Comparison of ENCODE assay signal across 10 cellular contexts in the genomic region with DNA sequence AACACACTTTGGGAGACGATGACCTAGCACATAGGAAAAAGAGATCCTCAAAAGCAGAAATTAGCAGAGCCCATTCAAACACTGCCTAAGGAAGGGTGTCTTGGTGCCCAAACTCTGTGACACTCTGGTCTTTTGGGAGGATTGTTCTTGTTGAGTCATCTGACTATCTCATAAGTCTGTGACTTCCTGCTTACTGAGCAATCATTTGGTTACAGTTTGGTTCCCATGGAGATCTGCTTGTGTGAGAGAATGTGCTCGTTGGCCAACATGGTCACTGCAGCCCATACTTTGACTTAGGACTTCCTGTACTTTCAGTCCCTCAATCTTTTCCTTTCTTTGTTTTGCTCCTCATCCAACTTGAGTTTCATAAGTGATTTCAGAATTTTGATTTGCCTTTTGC.
DNase-seq lines count a peak whose midpoint lies in the region; ATAC-seq, FAIRE-seq and TF ChIP-seq lines count a peak whose summit lies in the region.
"Had no signal": no experiment of that assay in that cellular context is flagged by ENCODE, and none has a peak within 500 bp of the region (broad histone marks: within the 10 kb centered on the region; RNA-seq: fewer than 3 reads in every experiment).

No MANE protein-coding gene starts in this region.

- CTCF ChIA-PET in HepG2 (lab: Yijun Ruan, JAX; ENCODE audit: low intra/inter-chr PET ratio, low total read pairs) (no interaction called here), OCI-LY7 (lab: Charles Lee; ENCODE audit: unreplicated experiment) (no interaction called here)

- TF ChIP-seq POLR2A in HepG2 (IDR thresholded peaks at IDR 0.05; ENCODE audit: insufficient read depth in 1 of 2, low read depth in 2 of 2, low read length in 2 of 2): no peak

- no peak overlapping the region for H3K9ac ChIP-seq in HepG2 (ENCODE audit: insufficient read depth, low read depth, low read length)

- ATAC-seq in HG03432 (IDR thresholded peaks at IDR 0.05; ENCODE audit: unreplicated experiment) (peak; percentile 77), HepG2 (peak; percentile 85)

- H3K27ac ChIP-seq in HepG2 (ENCODE audit: extremely low read length, insufficient read depth, low read length) (no peak overlapping the region), OCI-LY7 (ENCODE audit: low read depth, low read length, poor library complexity, severe bottlenecking) (no peak overlapping the region)

- peak; percentile 1 for DNase-seq in DMS53 treated with DMSO at 0.1 percent for 48 hours (lab: John Stamatoyannopoulos, UW; ENCODE audit: unreplicated experiment)
- peak; percentile 76 for DNase-seq in amniotic epithelial cell (ENCODE audit: low read depth)
- DNase-seq in HepG2 (ENCODE audit: low spot score): peak; percentile 58
- DNase-seq in activated naive CD4-positive, alpha-beta T cell treated with anti-CD3 and anti-CD28 coated beads, Interleukin-2, amount 50 U/mL, for 16 hours: no peak
- DNase-seq in OCI-LY7 (ENCODE audit: low spot score): no peak
- no peak for DNase-seq in posterior cingulate gyrus
- no peak for DNase-seq in NCI-H2029 treated with DMSO at 0.1 percent for 48 hours (lab: John Stamatoyannopoulos, UW)
- DNase-seq: natural killer cell, NCI-H1105 had no signal

- H3K4me3 ChIP-seq in HepG2 (replicated peaks in 1 of 3; ENCODE audit: insufficient read depth in 1 of 3, low read depth in 2 of 3, low read length in 3 of 3): no peak overlapping the region
- H3K4me3 ChIP-seq in OCI-LY7 (ENCODE audit: low read depth, low read length, poor library complexity, severe bottlenecking): no peak overlapping the region

- POLR2A ChIA-PET in HepG2 (lab: Yijun Ruan, JAX) (no interaction called here), OCI-LY7 (lab: Charles Lee) (no interaction called here)

- H3K9me3 ChIP-seq in HepG2 (ENCODE audit: low read length) (no peaks in the 10 kb centered on the region), OCI-LY7 (ENCODE audit: low read length) (no peaks in the 10 kb centered on the region)

- FAIRE-seq in HepG2 (lab: Jason Lieb, UNC): no peak

- in situ Hi-C loops in HepG2 (cut with HindIII; ENCODE audit: extremely low pct_ligation_motif_present, low pct_unique_long_range_greater_than_20kb): no loop called here

- TF ChIP-seq EP300 in HepG2 (IDR thresholded peaks at IDR 0.05; ENCODE audit: low read depth in 2 of 2, low read length in 2 of 2): no peak
- no peak for TF ChIP-seq EP300 in HepG2 (CRISPR knock-in tag; IDR thresholded peaks at IDR 0.05; ENCODE audit: borderline replicate concordance)

- peak overlapping the region; percentile 3 for H2AFZ ChIP-seq in HepG2 (ENCODE audit: low read length)
- no peak overlapping the region for H2AFZ ChIP-seq in OCI-LY7 (ENCODE audit: low read length)

- H3K36me3 ChIP-seq in HepG2 (replicated peaks in 1 of 2; ENCODE audit: control insufficient read depth in 1 of 2, insufficient read depth in 2 of 2, low read length in 2 of 2): no peaks in the 10 kb centered on the region
- H3K36me3 ChIP-seq in OCI-LY7 (ENCODE audit: insufficient read depth, low read length): no peaks in the 10 kb centered on the region

- H3K4me1 ChIP-seq in HepG2 (ENCODE audit: insufficient read depth, low read length): peaks cover 7% of the 10 kb centered on the region; the same call in 1 of the 2 replicates
- H3K4me1 ChIP-seq in OCI-LY7 (ENCODE audit: insufficient read depth, low read length, poor library complexity, severe bottlenecking): no peaks in the 10 kb centered on the region

- no peak for TF ChIP-seq RAD21 in HepG2 (CRISPR knock-in tag; IDR thresholded peaks at IDR 0.05)

- intact Hi-C loops in HepG2 (cut with micrococcal nuclease; ENCODE audit: unreplicated experiment): no loop called here
- intact Hi-C loops in OCI-LY7 (cut with micrococcal nuclease; ENCODE audit: unreplicated experiment): no loop called here
- intact Hi-C loops in posterior cingulate gyrus (cut with DNase I): no loop called here

- 31% methylated on average over 2 of the region's 2 CpGs for WGBS in HepG2 (ENCODE audit: low lambda C conversion rate)

- H3K9me2 ChIP-seq in OCI-LY7 (ENCODE audit: insufficient read depth, low read length): no peaks in the 10 kb centered on the region

- H4K20me1 ChIP-seq in HepG2 (ENCODE audit: insufficient read depth, low read length): no peaks in the 10 kb centered on the region
- H4K20me1 ChIP-seq in OCI-LY7 (ENCODE audit: insufficient read depth, low read length): no peaks in the 10 kb centered on the region

- H3K4me2 ChIP-seq in HepG2 (ENCODE audit: low read depth, low read length) (0 out of 2 replicates have a peak overlapping the region, but pooled peaks have one; percentile 0), OCI-LY7 (ENCODE audit: low read length) (no peak overlapping the region)

- no peak for TF ChIP-seq CTCF in HepG2 (CRISPR knock-in tag; IDR thresholded peaks at IDR 0.05)
- no peak for TF ChIP-seq CTCF in OCI-LY7 (conservative IDR thresholded peaks at IDR 0.05; ENCODE audit: low read length)

- BruUV-seq in HepG2 (replicated peaks; lab: Mats Ljungman, UMichigan): no TSS peak
- BruUV-seq in OCI-LY7 (replicated peaks; lab: Mats Ljungman, UMichigan): no TSS peak

- H3K27me3 ChIP-seq in HepG2 (ENCODE audit: control insufficient read depth in 1 of 2, insufficient read depth in 2 of 2, low read length in 2 of 2): no peaks in the 10 kb centered on the region; a peak in 1 of 5 replicates

- H3K79me2 ChIP-seq in HepG2 (ENCODE audit: insufficient read depth, low read length) (no peaks in the 10 kb centered on the region), OCI-LY7 (ENCODE audit: insufficient read depth, low read depth, low read length) (no peaks in the 10 kb centered on the region)

TF ChIP-seq in HepG2, 621 proteins besides CTCF, POLR2A, EP300 and RAD21 (continues in another document):
- TF ChIP-seq ZNF737 (CRISPR knock-in tag; IDR thresholded peaks at IDR 0.05; ENCODE audit: borderline replicate concordance): no peak
- TF ChIP-seq ZNF782 (CRISPR knock-in tag; IDR thresholded peaks at IDR 0.05; ENCODE audit: borderline replicate concordance): no peak
- TF ChIP-seq, protein P1, sequence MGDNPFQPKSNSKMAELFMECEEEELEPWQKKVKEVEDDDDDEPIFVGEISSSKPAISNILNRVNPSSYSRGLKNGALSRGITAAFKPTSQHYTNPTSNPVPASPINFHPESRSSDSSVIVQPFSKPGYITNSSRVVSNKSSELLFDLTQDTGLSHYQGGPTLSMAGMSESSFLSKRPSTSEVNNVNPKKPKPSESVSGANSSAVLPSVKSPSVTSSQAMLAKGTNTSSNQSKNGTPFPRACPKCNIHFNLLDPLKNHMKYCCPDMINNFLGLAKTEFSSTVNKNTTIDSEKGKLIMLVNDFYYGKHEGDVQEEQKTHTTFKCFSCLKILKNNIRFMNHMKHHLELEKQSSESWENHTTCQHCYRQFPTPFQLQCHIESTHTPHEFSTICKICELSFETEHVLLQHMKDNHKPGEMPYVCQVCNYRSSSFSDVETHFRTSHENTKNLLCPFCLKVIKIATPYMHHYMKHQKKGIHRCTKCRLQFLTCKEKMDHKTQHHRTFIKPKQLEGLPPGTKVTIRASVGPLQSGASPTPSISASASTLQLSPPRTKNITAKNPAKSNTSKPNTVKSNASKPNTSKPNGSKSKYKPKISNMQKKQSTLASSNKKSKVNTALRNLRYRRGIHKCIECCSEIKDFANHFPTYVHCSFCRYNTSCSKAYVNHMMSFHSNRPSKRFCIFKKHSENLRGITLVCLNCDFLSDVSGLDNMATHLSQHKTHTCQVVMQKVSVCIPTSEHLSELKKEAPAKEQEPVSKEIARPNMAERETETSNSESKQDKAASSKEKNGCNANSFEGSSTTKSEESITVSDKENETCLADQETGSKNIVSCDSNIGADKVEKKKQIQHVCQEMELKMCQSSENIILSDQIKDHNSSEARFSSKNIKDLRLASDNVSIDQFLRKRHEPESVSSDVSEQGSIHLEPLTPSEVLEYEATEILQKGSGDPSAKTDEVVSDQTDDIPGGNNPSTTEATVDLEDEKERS (CRISPR knock-in tag; IDR thresholded peaks at IDR 0.05): no peak
- TF ChIP-seq FOSL2 (CRISPR knock-in tag; IDR thresholded peaks at IDR 0.05): 0 out of 2 replicates have a peak, but pooled peaks have one; percentile 15
- no peak for TF ChIP-seq PHF8 (CRISPR knock-in tag; IDR thresholded peaks at IDR 0.05)
- TF ChIP-seq MAFK (conservative IDR thresholded peaks at IDR 0.05 in 1 of 2, IDR thresholded peaks at IDR 0.05 in 1 of 2; ENCODE audit: low read length in 2 of 2): 0 out of 4 replicates have a peak, but pooled peaks have one; percentile 11 to 21
- no peak for TF ChIP-seq ZNF607 (CRISPR knock-in tag; IDR thresholded peaks at IDR 0.05; ENCODE audit: borderline replicate concordance)
- TF ChIP-seq DNMT1 (CRISPR knock-in tag; IDR thresholded peaks at IDR 0.05): no peak
- TF ChIP-seq MAFF (IDR thresholded peaks at IDR 0.05; ENCODE audit: low read depth, low read length): peak; percentile 31; the same call in 1 of the 2 replicates
- no peak for TF ChIP-seq ZNF850 (CRISPR knock-in tag; conservative IDR thresholded peaks at IDR 0.05)
- TF ChIP-seq TEAD2 (CRISPR knock-in tag; IDR thresholded peaks at IDR 0.05): no peak
- TF ChIP-seq ZNF530 (CRISPR knock-in tag; IDR thresholded peaks at IDR 0.05; ENCODE audit: low read depth): no peak

Comparison
In these comparisons a context has a peak if more than half of its experiments do, and no peak if none do; other contexts are left out.
1. DNase-seq: peak in DMS53 treated with DMSO at 0.1 percent for 48 hours (single experiment), amniotic epithelial cell (single experiment) and HepG2 (single experiment); none in activated naive CD4-positive, alpha-beta T cell treated with anti-CD3 and anti-CD28 coated beads, Interleukin-2, amount 50 U/mL, for 16 hours (single experiment), OCI-LY7 (single experiment), posterior cingulate gyrus (0 of 10) and NCI-H2029 treated with DMSO at 0.1 percent for 48 hours (single experiment).